ENCODE assay signal across 1 cellular context in the genomic region with DNA sequence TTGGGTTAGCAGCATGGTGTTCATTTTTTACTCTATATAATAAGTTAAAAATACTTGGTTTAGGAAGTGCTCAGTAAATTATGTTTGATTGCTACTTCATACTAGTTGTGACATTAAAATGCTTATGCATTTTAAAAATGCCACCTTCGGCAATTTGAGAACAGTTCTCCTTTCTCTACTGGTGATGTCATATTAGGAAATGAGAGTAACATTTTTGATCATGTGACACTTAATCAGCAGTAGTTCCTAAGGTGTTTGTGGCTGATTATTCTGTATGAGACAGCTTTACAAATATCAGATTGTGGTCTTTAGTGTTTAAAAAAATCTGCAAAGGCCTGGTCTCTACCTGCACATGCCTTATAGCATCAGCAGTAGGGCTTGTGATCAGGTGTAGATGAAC.
A peak's percentile ranks its signal among the peaks of the same experiment; 100 is the strongest.
TF ChIP-seq lines count a peak whose summit lies in the region.

No MANE protein-coding gene starts in this region.

TF ChIP-seq in K562, 482 proteins besides CTCF, POLR2A, EP300 and RAD21 (continued from another document):
- TF ChIP-seq, protein P1, sequence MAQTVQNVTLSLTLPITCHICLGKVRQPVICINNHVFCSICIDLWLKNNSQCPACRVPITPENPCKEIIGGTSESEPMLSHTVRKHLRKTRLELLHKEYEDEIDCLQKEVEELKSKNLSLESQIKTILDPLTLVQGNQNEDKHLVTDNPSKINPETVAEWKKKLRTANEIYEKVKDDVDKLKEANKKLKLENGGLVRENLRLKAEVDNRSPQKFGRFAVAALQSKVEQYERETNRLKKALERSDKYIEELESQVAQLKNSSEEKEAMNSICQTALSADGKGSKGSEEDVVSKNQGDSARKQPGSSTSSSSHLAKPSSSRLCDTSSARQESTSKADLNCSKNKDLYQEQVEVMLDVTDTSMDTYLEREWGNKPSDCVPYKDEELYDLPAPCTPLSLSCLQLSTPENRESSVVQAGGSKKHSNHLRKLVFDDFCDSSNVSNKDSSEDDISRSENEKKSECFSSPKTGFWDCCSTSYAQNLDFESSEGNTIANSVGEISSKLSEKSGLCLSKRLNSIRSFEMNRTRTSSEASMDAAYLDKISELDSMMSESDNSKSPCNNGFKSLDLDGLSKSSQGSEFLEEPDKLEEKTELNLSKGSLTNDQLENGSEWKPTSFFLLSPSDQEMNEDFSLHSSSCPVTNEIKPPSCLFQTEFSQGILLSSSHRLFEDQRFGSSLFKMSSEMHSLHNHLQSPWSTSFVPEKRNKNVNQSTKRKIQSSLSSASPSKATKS (CRISPR knock-in tag; IDR thresholded peaks at IDR 0.05): no peak
- TF ChIP-seq ILF3 (IDR thresholded peaks at IDR 0.05; ENCODE audit: borderline replicate concordance) (no peak), TCF3 (CRISPR knock-in tag; IDR thresholded peaks at IDR 0.05) (peak; percentile 63), FOSL1 (tag; conservative IDR thresholded peaks at IDR 0.05) (peak; percentile 58; the same call in 1 of the 2 replicates), KDM2B (CRISPR knock-in tag; IDR thresholded peaks at IDR 0.05) (no peak), FOXJ2 (tag; IDR thresholded peaks at IDR 0.05) (peak; percentile 50; the same call in 1 of the 2 replicates), HLTF (IDR thresholded peaks at IDR 0.05) (no peak), CBFA2T3 (IDR thresholded peaks at IDR 0.05) (peak; percentile 56), ATF7 (IDR thresholded peaks at IDR 0.05) (peak; percentile 94), KLF6 (CRISPR knock-in tag; IDR thresholded peaks at IDR 0.05; ENCODE audit: borderline replicate concordance) (no peak), ZNF316 (IDR thresholded peaks at IDR 0.05) (peak; percentile 90), MAFK (IDR thresholded peaks at IDR 0.05; ENCODE audit: low read length) (peak; percentile 84), ZFPM2 (CRISPR knock-in tag; IDR thresholded peaks at IDR 0.05) (no peak)
- TF ChIP-seq, protein P2, sequence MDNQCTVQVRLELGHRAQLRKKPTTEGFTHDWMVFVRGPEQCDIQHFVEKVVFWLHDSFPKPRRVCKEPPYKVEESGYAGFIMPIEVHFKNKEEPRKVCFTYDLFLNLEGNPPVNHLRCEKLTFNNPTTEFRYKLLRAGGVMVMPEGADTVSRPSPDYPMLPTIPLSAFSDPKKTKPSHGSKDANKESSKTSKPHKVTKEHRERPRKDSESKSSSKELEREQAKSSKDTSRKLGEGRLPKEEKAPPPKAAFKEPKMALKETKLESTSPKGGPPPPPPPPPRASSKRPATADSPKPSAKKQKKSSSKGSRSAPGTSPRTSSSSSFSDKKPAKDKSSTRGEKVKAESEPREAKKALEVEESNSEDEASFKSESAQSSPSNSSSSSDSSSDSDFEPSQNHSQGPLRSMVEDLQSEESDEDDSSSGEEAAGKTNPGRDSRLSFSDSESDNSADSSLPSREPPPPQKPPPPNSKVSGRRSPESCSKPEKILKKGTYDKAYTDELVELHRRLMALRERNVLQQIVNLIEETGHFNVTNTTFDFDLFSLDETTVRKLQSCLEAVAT (IDR thresholded peaks at IDR 0.05): no peak
- TF ChIP-seq, protein P3, sequence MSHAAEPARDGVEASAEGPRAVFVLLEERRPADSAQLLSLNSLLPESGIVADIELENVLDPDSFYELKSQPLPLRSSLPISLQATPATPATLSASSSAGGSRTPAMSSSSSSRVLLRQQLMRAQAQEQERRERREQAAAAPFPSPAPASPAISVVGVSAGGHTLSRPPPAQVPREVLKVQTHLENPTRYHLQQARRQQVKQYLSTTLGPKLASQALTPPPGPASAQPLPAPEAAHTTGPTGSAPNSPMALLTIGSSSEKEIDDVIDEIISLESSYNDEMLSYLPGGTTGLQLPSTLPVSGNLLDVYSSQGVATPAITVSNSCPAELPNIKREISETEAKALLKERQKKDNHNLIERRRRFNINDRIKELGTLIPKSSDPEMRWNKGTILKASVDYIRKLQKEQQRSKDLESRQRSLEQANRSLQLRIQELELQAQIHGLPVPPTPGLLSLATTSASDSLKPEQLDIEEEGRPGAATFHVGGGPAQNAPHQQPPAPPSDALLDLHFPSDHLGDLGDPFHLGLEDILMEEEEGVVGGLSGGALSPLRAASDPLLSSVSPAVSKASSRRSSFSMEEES (CRISPR knock-in tag; IDR thresholded peaks at IDR 0.05): peak; percentile 97
